ENCODE assay signal across 1 cellular context in genomic region chr14:102326583-102326982, GRCh38.
A peak's percentile ranks its signal among the peaks of the same experiment; 100 is the strongest.
TF ChIP-seq lines count a peak whose summit lies in the region.

No MANE protein-coding gene starts in this region.

TF ChIP-seq in HepG2, 621 proteins besides CTCF, POLR2A, EP300 and RAD21:
- peak; percentile 48 for TF ChIP-seq AGO2 (optimal IDR thresholded peaks at IDR 0.05; ENCODE audit: low read depth, low read length)
- TF ChIP-seq ZXDC (CRISPR knock-in tag; IDR thresholded peaks at IDR 0.05), result no peak
- TF ChIP-seq ZNF451 (CRISPR knock-in tag; IDR thresholded peaks at IDR 0.05), result no peak
